In the genomic region with DNA sequence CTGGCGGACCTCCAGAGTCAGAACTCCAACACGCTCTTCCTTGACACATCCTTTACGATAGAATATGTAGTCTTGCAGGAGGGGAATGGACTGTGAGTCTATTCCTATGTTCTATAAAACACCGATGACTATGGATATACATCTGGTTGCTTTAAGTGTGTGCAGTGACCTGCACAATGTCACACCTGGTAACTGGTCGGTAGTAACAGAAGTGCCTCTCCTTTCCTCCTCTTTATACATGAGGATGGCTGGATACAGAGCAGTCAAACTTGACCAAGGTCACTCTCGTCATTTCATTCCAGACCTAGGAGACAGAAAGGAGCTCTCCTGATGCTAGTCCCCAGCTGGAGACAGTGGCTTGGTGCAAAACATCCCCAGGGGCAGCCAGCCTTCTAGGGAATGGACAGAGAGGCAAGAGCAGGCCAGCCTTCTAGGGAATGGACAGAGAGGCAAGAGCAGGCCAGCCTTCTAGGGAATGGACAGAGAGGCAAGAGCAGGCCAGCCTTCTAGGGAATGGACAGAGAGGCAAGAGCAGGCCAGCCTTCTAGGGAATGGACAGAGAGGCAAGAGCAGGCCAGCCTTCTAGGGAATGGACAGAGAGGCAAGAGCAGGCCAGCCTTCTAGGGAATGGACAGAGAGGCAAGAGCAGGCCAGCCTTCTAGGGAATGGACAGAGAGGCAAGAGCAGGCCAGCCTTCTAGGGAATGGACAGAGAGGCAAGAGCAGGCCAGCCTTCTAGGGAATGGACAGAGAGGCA, we compare ENCODE assay signal across 4 cellular contexts. TPM values are rescaled to one million over a fixed set of nuclear protein-coding genes. Genes with fewer than 3 reads are reported as not detected.
"Had no signal": no experiment of that assay in that cellular context is flagged by ENCODE, and none has a peak within 500 bp of the region (broad histone marks: within the 10 kb centered on the region; RNA-seq: fewer than 3 reads in every experiment).

No MANE protein-coding gene starts in this region.

RNA-seq across cellular contexts. Expression of a gene that starts 21.2 kb away (rescaled TPM):
- total RNA-seq: activated B cell treated with CpG ODN at 0.5 μM for 24 hours; activated CD4-positive, alpha-beta T cell treated with anti-CD3 and anti-CD28 coated beads, Interleukin-2, amount 10 ng/mL, durations not matched to agents 7 days and 5 days; LHCN-M2; M059J had no signal
